8 cellular contexts compared by ENCODE assay signal in genomic region chr22:41822289-41823057, GRCh38. TPM values are rescaled to one million over a fixed set of nuclear protein-coding genes. Genes with fewer than 3 reads are reported as not detected.
DNase-seq lines count a peak whose midpoint lies in the region; ATAC-seq and TF ChIP-seq lines count a peak whose summit lies in the region.

No MANE protein-coding gene starts in this region.

- no peaks in the 10 kb centered on the region for H3K9me3 ChIP-seq in MM.1S (replicated peaks; ENCODE audit: insufficient read depth, low read length)

- no CpG with 5 or more reads among the region's 3 CpGs for WGBS in mesendoderm (ENCODE audit: extremely low coverage, insufficient coverage, low lambda C conversion rate)

- peak overlapping the region; percentile 87 for H3K27ac Mint-ChIP-seq in activated CD4-positive, alpha-beta T cell treated with anti-CD3 and anti-CD28 coated beads for 36 hours
- no peak overlapping the region for H3K27ac Mint-ChIP-seq in chondrocyte (ENCODE audit: unreplicated experiment)

- no peaks in the 10 kb centered on the region for H3K9me3 Mint-ChIP-seq in activated CD4-positive, alpha-beta T cell treated with anti-CD3 and anti-CD28 coated beads for 36 hours (ENCODE audit: low read depth)
- no peaks in the 10 kb centered on the region for H3K9me3 Mint-ChIP-seq in chondrocyte (ENCODE audit: low read depth)

- no peaks in the 10 kb centered on the region for H3K9me2 ChIP-seq in MM.1S (replicated peaks; ENCODE audit: insufficient read depth, low read length)

- H4K5ac ChIP-seq in mesendoderm (ENCODE audit: low read length) = no peak overlapping the region

- H3K36me3 Mint-ChIP-seq in activated CD4-positive, alpha-beta T cell treated with anti-CD3 and anti-CD28 coated beads for 36 hours (ENCODE audit: low read depth) = peaks cover 14% of the 10 kb centered on the region
- H3K36me3 Mint-ChIP-seq in chondrocyte (ENCODE audit: low read depth) = peaks cover 2% of the 10 kb centered on the region

- H3K4me3 Mint-ChIP-seq in activated CD4-positive, alpha-beta T cell treated with anti-CD3 and anti-CD28 coated beads for 36 hours = no peak overlapping the region
- no peak overlapping the region for H3K4me3 Mint-ChIP-seq in chondrocyte (ENCODE audit: unreplicated experiment)

- TF ChIP-seq CTCF in MM.1S (IDR thresholded peaks at IDR 0.05; ENCODE audit: low read length) = peak; percentile 56
- TF ChIP-seq CTCF in chondrocyte (IDR thresholded peaks at IDR 0.05) = peak; percentile 81

- H3K4me1 ChIP-seq in MM.1S (ENCODE audit: low read length) (peaks cover 11% of the 10 kb centered on the region), mesendoderm (ENCODE audit: control insufficient read depth, low read depth, low read length) (peaks cover 8% of the 10 kb centered on the region)

- peaks cover 36% of the 10 kb centered on the region for H3K4me1 Mint-ChIP-seq in activated CD4-positive, alpha-beta T cell treated with anti-CD3 and anti-CD28 coated beads for 36 hours
- peaks cover 36% of the 10 kb centered on the region for H3K4me1 Mint-ChIP-seq in chondrocyte (ENCODE audit: low read depth)

- H3F3A ChIP-seq in MM.1S (ENCODE audit: insufficient read depth, low read length) = peaks cover 9% of the 10 kb centered on the region

- intact Hi-C loops in activated CD4-positive, alpha-beta T cell treated with anti-CD3 and anti-CD28 coated beads for 36 hours (cut with DNase I, micrococcal nuclease) = loop anchor here (1.0 to 10.0 kb wide), 5 partner anchors 35 to 252 kb away; partner anchors contain the start of genes NAGA (in 1 of the 2), PHETA2 (in 1 of the 2) and SMDT1 (in 1 of the 2)

- no peak overlapping the region for H2BK5ac ChIP-seq in mesendoderm (ENCODE audit: low read length)

- no peak overlapping the region for H3K27ac ChIP-seq in MM.1S (ENCODE audit: low read length)
- H3K27ac ChIP-seq in mesendoderm (ENCODE audit: low read depth, low read length) = no peak overlapping the region

- H3K79me2 ChIP-seq in MM.1S (ENCODE audit: low read length) = 0 out of 2 replicates have a peak, but pooled peaks cover 2% of the 10 kb centered on the region
- H3K79me2 ChIP-seq in mesendoderm (ENCODE audit: control insufficient read depth, insufficient read depth, low read length) = no peaks in the 10 kb centered on the region

- H3K79me1 ChIP-seq in mesendoderm (ENCODE audit: low read length) = no peaks in the 10 kb centered on the region

- DNase-seq in activated CD4-positive, alpha-beta T cell treated with anti-CD3 and anti-CD28 coated beads for 36 hours = peak; percentile 57
- no peak for DNase-seq in activated CD4-positive, alpha-beta T cell treated with anti-CD3 and anti-CD28 coated beads, Interleukin-2, amount 50 U/mL, for 1 hour
- DNase-seq in MM.1S = peak; percentile 60
- DNase-seq in T-helper 22 cell (ENCODE audit: low read depth) = peak; percentile 20
- peak; percentile 18 for DNase-seq in chondrocyte (ENCODE audit: low spot score)
- peak; percentile 84 for DNase-seq in mesendoderm

- H3K4me2 ChIP-seq in MM.1S (ENCODE audit: low read depth, low read length) (no peak overlapping the region), mesendoderm (ENCODE audit: low read length) (no peak overlapping the region)

- CTCF ChIA-PET in activated CD4-positive, alpha-beta T cell treated with anti-CD3 and anti-CD28 coated beads for 36 hours (lab: Charles Lee) = interaction anchor here (0.5 to 3.0 kb wide), 14 partner anchors 9 to 161 kb away, joined by 3 to 17 read pairs (median 4); partner anchors contain the start of genes CENPM and SREBF2

- H3K4me3 ChIP-seq in MM.1S (ENCODE audit: low read length) (no peak overlapping the region), mesendoderm (ENCODE audit: low read length) (no peak overlapping the region)

- H4K8ac ChIP-seq in mesendoderm (ENCODE audit: low read depth, low read length) = no peak overlapping the region

- H3K18ac ChIP-seq in mesendoderm (ENCODE audit: low read length) = no peak overlapping the region

- H3K9ac ChIP-seq in MM.1S (ENCODE audit: low read length) (no peak overlapping the region), mesendoderm (ENCODE audit: low read length) (no peak overlapping the region)

- peak; percentile 97 for ATAC-seq in activated CD4-positive, alpha-beta T cell treated with anti-CD3 and anti-CD28 coated beads for 36 hours
- no peak for ATAC-seq in HG03439 (IDR thresholded peaks at IDR 0.05; ENCODE audit: unreplicated experiment)
- ATAC-seq in HG03520 (IDR thresholded peaks at IDR 0.05; ENCODE audit: unreplicated experiment) = no peak

- no peak overlapping the region for H2AK5ac ChIP-seq in mesendoderm (ENCODE audit: low read length)

- H3K23ac ChIP-seq in mesendoderm (ENCODE audit: low read length) = no peak overlapping the region

- H3K4ac ChIP-seq in mesendoderm (ENCODE audit: low read depth, low read length) = no peak overlapping the region

- H3K56ac ChIP-seq in mesendoderm (ENCODE audit: low read length) = peak overlapping the region; percentile 35

- no peak overlapping the region for H2AFZ ChIP-seq in MM.1S (ENCODE audit: low read length)

- POLR2A ChIA-PET in activated CD4-positive, alpha-beta T cell treated with anti-CD3 and anti-CD28 coated beads for 36 hours (lab: Charles Lee) = interaction anchor here (1.3 to 1.9 kb wide), 2 partner anchors 40 to 43 kb away, joined by 4 to 15 read pairs; no protein-coding TSS in a partner anchor

- no peaks in the 10 kb centered on the region for H3K27me3 Mint-ChIP-seq in activated CD4-positive, alpha-beta T cell treated with anti-CD3 and anti-CD28 coated beads for 36 hours
- no peaks in the 10 kb centered on the region for H3K27me3 Mint-ChIP-seq in chondrocyte (ENCODE audit: low read depth)

- H3K27me3 ChIP-seq in MM.1S (replicated peaks; ENCODE audit: insufficient read depth, low read length) (no peaks in the 10 kb centered on the region), mesendoderm (ENCODE audit: insufficient read depth, low read length, poor library complexity) (no peaks in the 10 kb centered on the region)

- no peak overlapping the region for H2BK15ac ChIP-seq in mesendoderm (replicated peaks; ENCODE audit: low read depth)

- no peak overlapping the region for H2BK120ac ChIP-seq in mesendoderm (ENCODE audit: low read depth, low read length)

- no peaks in the 10 kb centered on the region for H3K36me3 ChIP-seq in MM.1S (replicated peaks; ENCODE audit: insufficient read depth, low read length)
- H3K36me3 ChIP-seq in mesendoderm (ENCODE audit: control insufficient read depth, insufficient read depth, low read length) = no peaks in the 10 kb centered on the region

- no peaks in the 10 kb centered on the region for H4K20me1 ChIP-seq in MM.1S (ENCODE audit: insufficient read depth, low read length)

RNA-seq across cellular contexts. Expression of gene SREBF2, which starts 10.4 kb away (rescaled TPM):
- 100 to 1,000 TPM; 101 to 105 TPM for total RNA-seq in activated CD4-positive, alpha-beta T cell treated with anti-CD3 and anti-CD28 coated beads for 36 hours
- total RNA-seq in chondrocyte = 91.3 to 106 TPM (median 100 TPM) in 3 replicates
- polyA plus RNA-seq in mesendoderm (2013, experiment 1 of 2) = 83.8 TPM
- 84.9 TPM for polyA plus RNA-seq in mesendoderm (2013, experiment 2 of 2)

RNA-seq across cellular contexts. Expression of gene CCDC134, which starts 22.0 kb away (rescaled TPM):
- 10 to 100 TPM; 14.7 to 15.2 TPM for total RNA-seq in activated CD4-positive, alpha-beta T cell treated with anti-CD3 and anti-CD28 coated beads for 36 hours
- 6.6 to 10.1 TPM (median 7.0 TPM) in 3 replicates for total RNA-seq in chondrocyte
- 8.3 TPM for polyA plus RNA-seq in mesendoderm (2013, experiment 1 of 2)
- 8.0 TPM for polyA plus RNA-seq in mesendoderm (2013, experiment 2 of 2)
